8 cellular contexts compared by ENCODE assay signal in the genomic region with DNA sequence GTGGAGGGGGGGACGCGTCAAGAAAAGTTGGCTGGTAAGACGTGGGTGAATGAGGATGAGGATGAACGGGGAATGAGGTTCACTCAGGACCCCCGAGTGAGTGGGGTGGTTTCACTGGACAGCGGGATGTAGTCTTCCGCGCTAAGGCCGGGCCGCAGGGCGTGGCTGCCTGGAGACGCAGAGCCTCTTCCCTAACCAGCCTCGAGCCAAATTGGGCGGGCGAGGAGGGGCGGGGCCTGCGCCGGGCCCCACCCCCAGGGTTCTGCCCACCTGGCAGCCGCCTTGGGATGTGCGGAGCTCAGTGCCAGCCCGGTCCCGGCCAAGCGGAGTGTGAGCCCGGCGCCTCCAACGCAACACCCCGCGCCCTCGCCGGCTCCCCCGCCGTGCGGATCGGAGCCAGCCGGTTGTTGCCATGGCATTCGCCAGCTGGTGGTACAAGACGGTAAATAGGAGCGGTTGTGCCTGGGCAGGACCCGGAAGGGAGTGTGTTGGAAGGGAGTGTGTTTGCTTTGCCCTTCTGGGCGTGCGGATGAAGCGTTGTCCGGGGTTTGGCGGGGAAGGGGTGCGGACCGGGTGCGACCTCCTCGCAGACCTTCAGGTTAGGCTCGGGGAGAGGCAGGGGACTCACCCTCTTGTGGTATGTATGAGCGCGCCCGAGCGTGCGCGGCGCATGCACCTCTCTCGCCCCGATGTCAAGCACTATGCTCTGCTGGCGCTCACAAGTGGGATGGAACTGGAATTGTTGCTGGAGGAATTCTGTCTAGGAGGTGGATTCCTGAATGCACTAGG.
DNase-seq lines count a peak whose midpoint lies in the region; ATAC-seq lines count a peak whose summit lies in the region.

No MANE protein-coding gene starts in this region.

- peak overlapping the region; percentile 82 for H3K27ac ChIP-seq in cingulate gyrus (ENCODE audit: low read depth, low read length)

- DNase-seq in AG08395 (ENCODE audit: low spot score) (peak; percentile 96), NCI-H2196 treated with DMSO at 0.1 percent for 48 hours (lab: John Stamatoyannopoulos, UW; ENCODE audit: unreplicated experiment) (peak; percentile 38), left kidney (ENCODE audit: low read depth, low spot score) (peak; percentile 91)
- peak; percentile 76 to 82 for DNase-seq in activated CD4-positive, alpha-beta T cell treated with anti-CD3 and anti-CD28 coated beads for 4 hours
- DNase-seq in stimulated activated CD4-positive, alpha-beta T cell treated with anti-CD3 and anti-CD28 coated beads, Interleukin-2, amount 100 ng/mL, for 24 hours = peak; percentile 87 to 91

- ATAC-seq in GM18870 (IDR thresholded peaks at IDR 0.05; ENCODE audit: unreplicated experiment) = peak; percentile 69
- ATAC-seq in HG03103 (IDR thresholded peaks at IDR 0.05; ENCODE audit: low read depth, unreplicated experiment) = peak; percentile 60

Comparison
In these comparisons a context has a peak if more than half of its experiments do, and no peak if none do; other contexts are left out.
1. Peak in every context shown above with its lines: DNase-seq, ATAC-seq and H3K27ac ChIP-seq.
2. DNase-seq: peak in every context shown above with its lines; median percentile 96 in AG08395; 91 in left kidney; 89 in stimulated activated CD4-positive, alpha-beta T cell treated with anti-CD3 and anti-CD28 coated beads, Interleukin-2, amount 100 ng/mL, for 24 hours; 79 in activated CD4-positive, alpha-beta T cell treated with anti-CD3 and anti-CD28 coated beads for 4 hours; 38 in NCI-H2196 treated with DMSO at 0.1 percent for 48 hours.